8 cellular contexts compared by ENCODE assay signal in the genomic region with DNA sequence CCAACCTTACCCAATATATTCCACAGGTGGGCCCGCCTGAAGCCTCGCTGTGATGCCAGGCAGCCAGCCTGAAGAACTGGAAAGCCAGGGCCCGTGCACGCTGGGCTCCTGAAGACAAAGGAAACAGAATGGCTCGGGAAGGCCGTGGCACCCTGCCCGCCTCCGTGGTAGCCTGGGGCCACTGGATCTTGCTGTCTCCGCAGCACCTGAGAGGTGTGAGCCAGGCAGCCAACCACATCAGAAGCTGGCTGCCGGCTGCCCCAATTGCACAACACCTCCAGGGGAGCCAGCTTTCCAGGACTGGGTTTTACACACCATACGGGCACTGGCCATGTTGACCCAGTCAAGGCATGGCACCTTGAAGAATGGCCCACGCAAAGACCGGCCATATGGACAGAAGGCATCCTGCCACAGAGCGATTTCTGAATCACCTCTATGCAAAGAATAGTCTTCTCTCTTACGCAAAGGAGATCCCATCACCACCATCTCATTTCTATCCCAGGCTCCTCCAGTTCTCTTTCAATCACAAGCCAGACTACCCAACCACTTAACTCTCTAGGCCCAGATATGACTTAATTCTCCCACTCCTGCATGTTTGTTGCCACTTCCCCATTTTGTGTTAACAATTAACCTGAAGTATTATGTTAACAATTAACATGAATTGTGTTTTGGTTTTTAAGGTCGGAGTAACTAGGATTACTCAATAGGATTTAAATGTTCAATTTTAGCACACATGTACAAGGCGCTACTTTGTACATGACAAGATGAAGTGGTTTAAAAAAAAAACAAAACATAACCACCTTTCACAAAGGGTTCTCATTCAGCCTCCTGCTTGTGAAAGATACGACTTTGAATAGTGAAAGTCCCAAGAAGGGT.
DNase-seq lines count a peak whose midpoint lies in the region; ATAC-seq and TF ChIP-seq lines count a peak whose summit lies in the region.

No MANE protein-coding gene starts in this region.

- TF ChIP-seq CTCF in epithelial cell of esophagus (IDR thresholded peaks at IDR 0.05; ENCODE audit: insufficient read depth, low read depth, low read length, missing control alignments): no peak
- TF ChIP-seq CTCF in MM.1S (IDR thresholded peaks at IDR 0.05; ENCODE audit: low read length): no peak

- H3K4me3 ChIP-seq in epithelial cell of esophagus (ENCODE audit: low read length): no peak overlapping the region
- H3K4me3 ChIP-seq in MM.1S (ENCODE audit: low read length): no peak overlapping the region

- peak; percentile 87 for ATAC-seq in GM21381 (IDR thresholded peaks at IDR 0.05; ENCODE audit: unreplicated experiment)
- ATAC-seq in HG03520 (IDR thresholded peaks at IDR 0.05; ENCODE audit: unreplicated experiment): peak; percentile 78

- no peaks in the 10 kb centered on the region for H3K4me1 ChIP-seq in MM.1S (ENCODE audit: low read length)

- no peaks in the 10 kb centered on the region for H3K9me2 ChIP-seq in MM.1S (replicated peaks; ENCODE audit: insufficient read depth, low read length)

- no peaks in the 10 kb centered on the region for H4K20me1 ChIP-seq in MM.1S (ENCODE audit: insufficient read depth, low read length)

- no peak overlapping the region for H3K4me2 ChIP-seq in MM.1S (ENCODE audit: low read depth, low read length)

- CTCF ChIA-PET in HEK293T (lab: Yijun Ruan, JAX): no interaction called here

- H3K36me3 ChIP-seq in MM.1S (replicated peaks; ENCODE audit: insufficient read depth, low read length): no peaks in the 10 kb centered on the region

- DNase-seq in COLO668 (lab: John Stamatoyannopoulos, UW; ENCODE audit: unreplicated experiment): peak; percentile 72
- peak; percentile 96 for DNase-seq in epithelial cell of esophagus (ENCODE audit: low read depth)
- no peak for DNase-seq in MM.1S
- DNase-seq in NCI-H1105 treated with DMSO at 0.1 percent for 48 hours (lab: John Stamatoyannopoulos, UW): no peak
- no peak for DNase-seq in iPS-NIHi7 (ENCODE audit: extremely low spot score)
- no peak for DNase-seq in HEK293T (ENCODE audit: extremely low spot score)

- POLR2A ChIA-PET in HEK293T (lab: Yijun Ruan, JAX): no interaction called here

- no peaks in the 10 kb centered on the region for H3K27me3 ChIP-seq in MM.1S (replicated peaks; ENCODE audit: insufficient read depth, low read length)

- no peaks in the 10 kb centered on the region for H3K9me3 ChIP-seq in MM.1S (replicated peaks; ENCODE audit: insufficient read depth, low read length)

- no peaks in the 10 kb centered on the region for H3F3A ChIP-seq in MM.1S (ENCODE audit: insufficient read depth, low read length)

- H3K27ac ChIP-seq in MM.1S (ENCODE audit: low read length): no peak overlapping the region

- no peak overlapping the region for H3K9ac ChIP-seq in MM.1S (ENCODE audit: low read length)

- no peak overlapping the region for H2AFZ ChIP-seq in MM.1S (ENCODE audit: low read length)

- H3K79me2 ChIP-seq in MM.1S (ENCODE audit: low read length): no peaks in the 10 kb centered on the region

TF ChIP-seq in HEK293T, 16 proteins besides CTCF, POLR2A, EP300 and RAD21:
- TF ChIP-seq ZNF384 (IDR thresholded peaks at IDR 0.05): no peak
- TF ChIP-seq SP1 (IDR thresholded peaks at IDR 0.05): no peak
- no peak for TF ChIP-seq FOXA1 (IDR thresholded peaks at IDR 0.05)
- TF ChIP-seq FOXK2 (IDR thresholded peaks at IDR 0.05): no peak
- TF ChIP-seq, protein P1, sequence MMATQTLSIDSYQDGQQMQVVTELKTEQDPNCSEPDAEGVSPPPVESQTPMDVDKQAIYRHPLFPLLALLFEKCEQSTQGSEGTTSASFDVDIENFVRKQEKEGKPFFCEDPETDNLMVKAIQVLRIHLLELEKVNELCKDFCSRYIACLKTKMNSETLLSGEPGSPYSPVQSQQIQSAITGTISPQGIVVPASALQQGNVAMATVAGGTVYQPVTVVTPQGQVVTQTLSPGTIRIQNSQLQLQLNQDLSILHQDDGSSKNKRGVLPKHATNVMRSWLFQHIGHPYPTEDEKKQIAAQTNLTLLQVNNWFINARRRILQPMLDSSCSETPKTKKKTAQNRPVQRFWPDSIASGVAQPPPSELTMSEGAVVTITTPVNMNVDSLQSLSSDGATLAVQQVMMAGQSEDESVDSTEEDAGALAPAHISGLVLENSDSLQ (IDR thresholded peaks at IDR 0.05): no peak
- TF ChIP-seq NFRKB (IDR thresholded peaks at IDR 0.05): no peak
- TF ChIP-seq SUZ12 (IDR thresholded peaks at IDR 0.05): no peak
- no peak for TF ChIP-seq L3MBTL2 (conservative IDR thresholded peaks at IDR 0.05)
- TF ChIP-seq LEF1 (IDR thresholded peaks at IDR 0.05; ENCODE audit: borderline replicate concordance): no peak
- no peak for TF ChIP-seq TARDBP (IDR thresholded peaks at IDR 0.05)
- no peak for TF ChIP-seq ARNT (IDR thresholded peaks at IDR 0.05)
- no peak for TF ChIP-seq BHLHE40 (IDR thresholded peaks at IDR 0.05; ENCODE audit: borderline replicate concordance)
- no peak for TF ChIP-seq CTBP1 (IDR thresholded peaks at IDR 0.05; ENCODE audit: borderline replicate concordance)
- TF ChIP-seq HDGF (IDR thresholded peaks at IDR 0.05; ENCODE audit: borderline replicate concordance): no peak
- no peak for TF ChIP-seq FOXM1 (IDR thresholded peaks at IDR 0.05; ENCODE audit: borderline replicate concordance)
- no peak for TF ChIP-seq ELF4 (IDR thresholded peaks at IDR 0.05)

Comparison
In these comparisons a context has a peak if more than half of its experiments do, and no peak if none do; other contexts are left out.
1. DNase-seq: peak in COLO668 (single experiment) and epithelial cell of esophagus (single experiment); none in MM.1S (single experiment), NCI-H1105 treated with DMSO at 0.1 percent for 48 hours (single experiment), iPS-NIHi7 (single experiment) and HEK293T (single experiment).